Comparison of ENCODE assay signal across 8 cellular contexts in genomic region chr10:22252801-22253577, GRCh38. TPM values are rescaled to one million over a fixed set of nuclear protein-coding genes. Genes with fewer than 3 reads are reported as not detected.
DNase-seq lines count a peak whose midpoint lies in the region; ATAC-seq and TF ChIP-seq lines count a peak whose summit lies in the region.

No MANE protein-coding gene starts in this region.

- ATAC-seq in GM21786 (IDR thresholded peaks at IDR 0.05; ENCODE audit: unreplicated experiment): peak; percentile 32

- peak overlapping the region; percentile 71 for H3K27ac Mint-ChIP-seq in Calu3 (ENCODE audit: unreplicated experiment)

- BruUV-seq in Calu3 (replicated peaks; lab: Mats Ljungman, UMichigan): no TSS peak

- intact Hi-C loops in Calu3 (cut with micrococcal nuclease; ENCODE audit: unreplicated experiment): no loop called here

- H3K36me3 ChIP-seq in OCI-LY1 (ENCODE audit: insufficient read depth, low read length): no peaks in the 10 kb centered on the region

- no peaks in the 10 kb centered on the region for H3K9me3 ChIP-seq in OCI-LY1 (ENCODE audit: low read length)

- CTCF ChIA-PET in Calu3 (lab: Charles Lee): no interaction called here

- TF ChIP-seq CTCF in Calu3 (IDR thresholded peaks at IDR 0.05; ENCODE audit: unreplicated experiment) (no peak), OCI-LY1 (IDR thresholded peaks at IDR 0.05; ENCODE audit: low read length) (no peak)

- no peak overlapping the region for H3K4me3 ChIP-seq in OCI-LY1 (ENCODE audit: low read depth, low read length, poor library complexity, severe bottlenecking)

- no peaks in the 10 kb centered on the region for H3K27me3 Mint-ChIP-seq in Calu3 (ENCODE audit: unreplicated experiment)

- H3K4me1 Mint-ChIP-seq in Calu3 (ENCODE audit: low read depth, unreplicated experiment): no peaks in the 10 kb centered on the region

- H3K9me3 Mint-ChIP-seq in Calu3 (ENCODE audit: low read depth, unreplicated experiment): no peaks in the 10 kb centered on the region

- no peaks in the 10 kb centered on the region for H3K79me2 ChIP-seq in OCI-LY1 (ENCODE audit: insufficient read depth, low read length)

- 0 out of 2 replicates have a peak overlapping the region, but pooled peaks have one; percentile 34 for H3K4me2 ChIP-seq in OCI-LY1 (ENCODE audit: low read length)

- H3K9me2 ChIP-seq in OCI-LY1 (ENCODE audit: low read depth, low read length): no peaks in the 10 kb centered on the region

- peak overlapping the region; percentile 80 for H3K4me3 Mint-ChIP-seq in Calu3 (ENCODE audit: low read depth, unreplicated experiment)

- H2AFZ ChIP-seq in OCI-LY1 (ENCODE audit: low read length): no peak overlapping the region

- H3K36me3 Mint-ChIP-seq in Calu3 (ENCODE audit: insufficient read depth, unreplicated experiment): peaks cover 13% of the 10 kb centered on the region

- 0 out of 2 replicates have a peak, but pooled peaks cover 3% of the 10 kb centered on the region for H3K27me3 ChIP-seq in OCI-LY1 (ENCODE audit: insufficient read depth, low read length)

- DNase-seq in Calu3: peak; percentile 27
- peak in 41 of 56 donors; percentile 15 to 78 (median 41) for DNase-seq in amygdala (lab: John Stamatoyannopoulos, UW)
- DNase-seq in hypothalamus (lab: John Stamatoyannopoulos, UW): peak in 43 of 51 donors; percentile 14 to 83 (median 54)
- peak; percentile 88 for DNase-seq in retina
- DNase-seq in OCI-M1 (lab: John Stamatoyannopoulos, UW): no peak
- DNase-seq in NCI-H345 (lab: John Stamatoyannopoulos, UW): no peak

- no peaks in the 10 kb centered on the region for H4K20me1 ChIP-seq in OCI-LY1 (ENCODE audit: insufficient read depth, low read length)

- no peak overlapping the region for H3K27ac ChIP-seq in OCI-LY1 (ENCODE audit: low read depth, low read length, poor library complexity, severe bottlenecking)

- H3K9ac ChIP-seq in OCI-LY1 (ENCODE audit: low read length): no peak overlapping the region

- H3K4me1 ChIP-seq in OCI-LY1 (ENCODE audit: insufficient read depth, low read length, severe bottlenecking): peaks cover 4% of the 10 kb centered on the region

- no peaks in the 10 kb centered on the region for H3F3A ChIP-seq in OCI-LY1 (ENCODE audit: insufficient read depth, low read length)

RNA-seq across cellular contexts. Expression of gene EBLN1, which starts 35.2 kb away (rescaled TPM):
- not detected in 2 replicates for total RNA-seq in Calu3 (2022)

Comparison
In these comparisons a context has a peak if more than half of its experiments do, and no peak if none do; other contexts are left out.
1. DNase-seq: peak in Calu3 (single experiment), amygdala (41 of 56), hypothalamus (43 of 51) and retina (single experiment); none in OCI-M1 (single experiment) and NCI-H345 (single experiment).